In the genomic region with DNA sequence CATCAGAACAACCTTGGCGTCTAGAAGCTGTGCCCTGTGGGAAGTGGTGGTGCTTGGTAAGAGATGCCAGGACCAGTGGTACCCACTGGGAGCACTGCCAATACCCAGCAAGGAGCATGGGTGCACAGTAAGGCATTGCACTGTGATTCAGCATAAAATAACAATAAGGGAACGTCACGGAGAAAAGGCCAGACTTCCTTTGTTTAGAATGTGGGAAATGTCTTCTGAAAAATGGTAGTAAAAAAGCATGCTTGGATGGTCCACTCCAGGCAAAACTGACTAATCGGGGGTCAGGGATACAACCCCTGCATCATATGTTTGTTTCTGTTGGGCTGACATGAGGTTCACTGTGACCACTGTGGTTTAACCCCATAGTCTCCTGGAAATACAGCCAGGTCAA, we compare ENCODE assay signal across 18 cellular contexts. TPM values are rescaled to one million over a fixed set of nuclear protein-coding genes. Genes with fewer than 3 reads are reported as not detected.
DNase-seq lines count a peak whose midpoint lies in the region; ATAC-seq and TF ChIP-seq lines count a peak whose summit lies in the region.
"Had no signal": no experiment of that assay in that cellular context is flagged by ENCODE, and none has a peak within 500 bp of the region (broad histone marks: within the 10 kb centered on the region; RNA-seq: fewer than 3 reads in every experiment).

No MANE protein-coding gene starts in this region.

- peak; percentile 55 for DNase-seq in GOT3 (lab: John Stamatoyannopoulos, UW)
- DNase-seq in epithelial cell of prostate (ENCODE audit: low read depth, low spot score) = no peak
- peak; percentile 71 for DNase-seq in pulmonary artery endothelial cell (ENCODE audit: low read depth, low spot score)
- no peak for DNase-seq in NCI-H2227 (lab: John Stamatoyannopoulos, UW; ENCODE audit: unreplicated experiment)
- no peak for DNase-seq in AG08395 (ENCODE audit: low spot score)
- DNase-seq: activated B cell treated with CpG ODN at 0.5 μM for 24 hours; activated CD8-positive, alpha-beta memory T cell treated with anti-CD3 and anti-CD28 coated beads, Interleukin-2, amount 50 U/mL, for 48 hours; activated naive CD8-positive, alpha-beta T cell treated with anti-CD3 and anti-CD28 coated beads for 36 hours; gastrocnemius medialis; kidney; NCI-H1417 treated with DMSO at 0.1 percent for 48 hours; NCI-H526 treated with DMSO at 0.1 percent for 48 hours; right cardiac atrium; stomach had no signal

- peak overlapping the region; percentile 75 for H3K27ac ChIP-seq in epithelial cell of prostate
- H3K27ac ChIP-seq: C4-2B, gastrocnemius medialis, stomach had no signal

- ATAC-seq in SK-N-SH treated with all-trans-retinoic acid at 6 μM for 48 hours = peak; percentile 57
- ATAC-seq in HG03469 (IDR thresholded peaks at IDR 0.05; ENCODE audit: unreplicated experiment) = no peak
- ATAC-seq in GM19023 (IDR thresholded peaks at IDR 0.05; ENCODE audit: unreplicated experiment) = no peak
- ATAC-seq: gastrocnemius medialis, right cardiac atrium had no signal

TF ChIP-seq in SK-N-SH treated with all-trans-retinoic acid at 6 μM for 48 hours, 23 proteins besides CTCF, POLR2A, EP300 and RAD21:
- TF ChIP-seq RARB (CRISPR knock-in tag; IDR thresholded peaks at IDR 0.05) (0 out of 2 replicates have a peak, but pooled peaks have one; percentile 11), ZC3H10 (CRISPR knock-in tag; IDR thresholded peaks at IDR 0.05) (no peak; the same call in 1 of the 2 replicates), OSR1 (CRISPR knock-in tag; IDR thresholded peaks at IDR 0.05) (peak; percentile 82; the same call in 1 of the 2 replicates)

RNA-seq across cellular contexts. Expression of a gene that starts 14.7 kb away (rescaled TPM):
- total RNA-seq in pulmonary artery endothelial cell = 8.2 and 8.6 TPM in 2 replicates

RNA-seq across cellular contexts. Expression of a gene that starts 46.1 kb away (rescaled TPM):
- total RNA-seq in pulmonary artery endothelial cell = 2.1 and 2.8 TPM in 2 replicates
- total RNA-seq: activated B cell treated with CpG ODN at 0.5 μM for 24 hours; activated naive CD8-positive, alpha-beta T cell treated with anti-CD3 and anti-CD28 coated beads for 36 hours had no signal

Comparison
In these comparisons a context has a peak if more than half of its experiments do, and no peak if none do; other contexts are left out.
1. DNase-seq: peak in GOT3 (single experiment) and pulmonary artery endothelial cell (single experiment); none in epithelial cell of prostate (single experiment), NCI-H2227 (single experiment) and AG08395 (single experiment).